Comparison of ENCODE assay signal across 15 cellular contexts in genomic region chr4:85166318-85166717, GRCh38.
"Had no signal": no experiment of that assay in that cellular context is flagged by ENCODE, and none has a peak within 500 bp of the region (broad histone marks: within the 10 kb centered on the region; RNA-seq: fewer than 3 reads in every experiment).

No MANE protein-coding gene starts in this region.

- H3K27me3 ChIP-seq: adrenal gland, esophagus squamous epithelium, pancreas, thyroid gland, vagina had no signal

- H3K27ac ChIP-seq: adrenal gland, esophagus squamous epithelium, left ventricle myocardium inferior, pancreas, thyroid gland, vagina had no signal

- H3K4me1 ChIP-seq: adrenal gland, esophagus squamous epithelium, left ventricle myocardium inferior, pancreas, thyroid gland, vagina had no signal

- ATAC-seq: pancreas had no signal

- H3K36me3 ChIP-seq: adrenal gland, esophagus squamous epithelium, left ventricle myocardium inferior, pancreas, thyroid gland, vagina had no signal

- DNase-seq: activated CD4-positive, alpha-beta T cell treated with anti-CD3 and anti-CD28 coated beads, Interleukin-2, amount 50 U/mL, for 1 hour; activated CD4-positive, CD25-positive, alpha-beta regulatory T cell; activated naive CD4-positive, alpha-beta T cell treated with anti-CD3 and anti-CD28 coated beads, Interleukin-2, amount 50 U/mL, for 16 hours; activated T-cell treated with anti-CD3 and anti-CD28 coated beads, Interleukin-2, amount 50 U/mL, for 1 hour; adrenal gland; esophagus squamous epithelium; glutamatergic neuron; left ventricle myocardium inferior; mesendoderm; retina; thyroid gland had no signal

- H3K9me3 ChIP-seq: adrenal gland, esophagus squamous epithelium, pancreas, thyroid gland, vagina had no signal

- FAIRE-seq: colon, pancreas, TTC549 had no signal

- H3K4me3 ChIP-seq: adrenal gland, esophagus squamous epithelium, left ventricle myocardium inferior, pancreas, thyroid gland, vagina had no signal
